16 cellular contexts compared by ENCODE assay signal in the genomic region with DNA sequence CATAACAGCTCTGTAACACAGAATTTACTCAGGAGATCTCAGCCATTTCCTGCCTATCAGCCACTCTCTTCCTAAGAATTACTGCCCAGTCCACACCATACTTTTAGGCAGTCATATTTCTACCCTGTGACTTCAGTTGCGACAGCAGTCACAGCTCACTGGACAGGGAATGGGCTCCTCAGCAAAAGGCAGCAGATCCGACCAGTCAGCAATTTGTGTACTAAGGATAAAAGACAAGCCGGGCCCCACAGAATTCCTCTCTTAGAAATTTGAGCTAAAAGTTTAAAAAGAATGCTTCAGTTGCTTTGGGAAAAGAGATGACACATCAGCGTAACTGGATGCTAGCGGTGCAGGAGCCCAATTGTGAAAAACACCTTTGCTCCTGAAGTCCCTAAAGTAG.
DNase-seq lines count a peak whose midpoint lies in the region; FAIRE-seq and TF ChIP-seq lines count a peak whose summit lies in the region.
"Had no signal": no experiment of that assay in that cellular context is flagged by ENCODE, and none has a peak within 500 bp of the region (broad histone marks: within the 10 kb centered on the region; RNA-seq: fewer than 3 reads in every experiment).

No MANE protein-coding gene starts in this region.

- intact Hi-C loops in spleen (cut with DNase I; ENCODE audit: low total_unique reads): no loop called here

- WGBS in hepatocyte (ENCODE audit: low lambda C conversion rate, missing lambda C conversion rate): 80% methylated on average over 5 of the region's 5 CpGs
- WGBS in spleen, 5 donors: 92 to 98% (median 95%) methylated on average over 5 of the region's 5 CpGs

- H3K27me3 ChIP-seq in hepatocyte (no peaks in the 10 kb centered on the region), spleen (replicated peaks in 1 of 7) (no peaks in the 10 kb centered on the region)
- H3K27me3 ChIP-seq: SJCRH30 had no signal

- no peak for TF ChIP-seq CTCF in hepatocyte (IDR thresholded peaks at IDR 0.05; ENCODE audit: poor library complexity)
- TF ChIP-seq CTCF in nephron progenitor cell (IDR thresholded peaks at IDR 0.05): no peak
- TF ChIP-seq CTCF in spleen (IDR thresholded peaks at IDR 0.05 in 8 of 11, conservative IDR thresholded peaks at IDR 0.05 in 3 of 11): no peak

- DNase-seq in RCC 7860 (ENCODE audit: low spot score) (peak; percentile 18), hepatocyte (ENCODE audit: low spot score) (no peak), nephron progenitor cell (peak; percentile 13), spleen (no peak), anterior cingulate cortex (lab: John Stamatoyannopoulos, UW) (no peak), NCI-H524 treated with DMSO at 0.1 percent for 48 hours (lab: John Stamatoyannopoulos, UW) (no peak), NCI-H2029 (lab: John Stamatoyannopoulos, UW) (no peak)
- DNase-seq: AML-193, GOT3, Kasumi-1, NCI-H1092 treated with DMSO at 0.1 percent for 48 hours, NCI-H2081 treated with DMSO at 0.1 percent for 48 hours, PC-3, SJCRH30 had no signal

- H3K36me3 Mint-ChIP-seq in nephron progenitor cell (ENCODE audit: low read depth): no peaks in the 10 kb centered on the region

- H3K36me3 ChIP-seq in hepatocyte (replicated peaks; ENCODE audit: insufficient read depth, low read depth) (no peaks in the 10 kb centered on the region), spleen (no peaks in the 10 kb centered on the region)
- H3K36me3 ChIP-seq: SJCRH30 had no signal

- H3K9me2 ChIP-seq in hepatocyte (replicated peaks; ENCODE audit: insufficient read depth): no peaks in the 10 kb centered on the region

- peak overlapping the region; percentile 1 for H2AFZ ChIP-seq in hepatocyte

- peaks cover 23% of the 10 kb centered on the region for H3K4me1 Mint-ChIP-seq in nephron progenitor cell

- H3K4me1 ChIP-seq in hepatocyte (ENCODE audit: insufficient read depth): peaks cover 12% of the 10 kb centered on the region
- peaks cover 0 to 6% (median 0%) of the 10 kb centered on the region in 6 donors for H3K4me1 ChIP-seq in spleen

- H3K79me2 ChIP-seq in hepatocyte: no peaks in the 10 kb centered on the region

- H3K9me3 ChIP-seq in hepatocyte (ENCODE audit: low read depth) (no peaks in the 10 kb centered on the region), spleen (no peaks in the 10 kb centered on the region)
- H3K9me3 ChIP-seq: SJCRH30 had no signal

- no peak overlapping the region for H3K4me2 ChIP-seq in hepatocyte

- H3K4me3 ChIP-seq in hepatocyte: no peak overlapping the region
- H3K4me3 ChIP-seq in spleen: no peak overlapping the region
- H3K4me3 ChIP-seq: SJCRH30 had no signal

- peak overlapping the region; percentile 91 for H3K27ac Mint-ChIP-seq in nephron progenitor cell

- no peaks in the 10 kb centered on the region for H3K9me3 Mint-ChIP-seq in nephron progenitor cell

- H3K4me3 Mint-ChIP-seq in nephron progenitor cell: peak overlapping the region; percentile 0

- no peaks in the 10 kb centered on the region for H4K20me1 ChIP-seq in hepatocyte (ENCODE audit: insufficient read depth, poor library complexity, severe bottlenecking)

- H3K27ac ChIP-seq in hepatocyte: no peak overlapping the region
- H3K27ac ChIP-seq in spleen: peak overlapping the region in 6 of 8 donors; percentile 48 to 62 (median 58)
- H3K27ac ChIP-seq: C4-2B, SJCRH30 had no signal

- TF ChIP-seq POLR2A in spleen (IDR thresholded peaks at IDR 0.05): no peak

- FAIRE-seq in RCC 7860 (lab: Jason Lieb, UNC): no peak
- FAIRE-seq: D721Med had no signal

- peaks cover 1% of the 10 kb centered on the region for H3K27me3 Mint-ChIP-seq in nephron progenitor cell (ENCODE audit: low read depth, poor library complexity)

Comparison
In these comparisons a context has a peak if more than half of its experiments do, and no peak if none do; other contexts are left out.
1. DNase-seq: peak in RCC 7860 (single experiment) and nephron progenitor cell (single experiment); none in hepatocyte (single experiment), spleen (single experiment), anterior cingulate cortex (0 of 58), NCI-H524 treated with DMSO at 0.1 percent for 48 hours (single experiment) and NCI-H2029 (single experiment).